ENCODE assay signal across 2 cellular contexts in genomic region chr20:44066645-44067606, GRCh38.
TF ChIP-seq lines count a peak whose summit lies in the region.

No MANE protein-coding gene starts in this region.

TF ChIP-seq in SK-N-SH, 30 proteins besides CTCF, POLR2A, EP300 and RAD21 (continued from another document):
- TF ChIP-seq, protein P1, sequence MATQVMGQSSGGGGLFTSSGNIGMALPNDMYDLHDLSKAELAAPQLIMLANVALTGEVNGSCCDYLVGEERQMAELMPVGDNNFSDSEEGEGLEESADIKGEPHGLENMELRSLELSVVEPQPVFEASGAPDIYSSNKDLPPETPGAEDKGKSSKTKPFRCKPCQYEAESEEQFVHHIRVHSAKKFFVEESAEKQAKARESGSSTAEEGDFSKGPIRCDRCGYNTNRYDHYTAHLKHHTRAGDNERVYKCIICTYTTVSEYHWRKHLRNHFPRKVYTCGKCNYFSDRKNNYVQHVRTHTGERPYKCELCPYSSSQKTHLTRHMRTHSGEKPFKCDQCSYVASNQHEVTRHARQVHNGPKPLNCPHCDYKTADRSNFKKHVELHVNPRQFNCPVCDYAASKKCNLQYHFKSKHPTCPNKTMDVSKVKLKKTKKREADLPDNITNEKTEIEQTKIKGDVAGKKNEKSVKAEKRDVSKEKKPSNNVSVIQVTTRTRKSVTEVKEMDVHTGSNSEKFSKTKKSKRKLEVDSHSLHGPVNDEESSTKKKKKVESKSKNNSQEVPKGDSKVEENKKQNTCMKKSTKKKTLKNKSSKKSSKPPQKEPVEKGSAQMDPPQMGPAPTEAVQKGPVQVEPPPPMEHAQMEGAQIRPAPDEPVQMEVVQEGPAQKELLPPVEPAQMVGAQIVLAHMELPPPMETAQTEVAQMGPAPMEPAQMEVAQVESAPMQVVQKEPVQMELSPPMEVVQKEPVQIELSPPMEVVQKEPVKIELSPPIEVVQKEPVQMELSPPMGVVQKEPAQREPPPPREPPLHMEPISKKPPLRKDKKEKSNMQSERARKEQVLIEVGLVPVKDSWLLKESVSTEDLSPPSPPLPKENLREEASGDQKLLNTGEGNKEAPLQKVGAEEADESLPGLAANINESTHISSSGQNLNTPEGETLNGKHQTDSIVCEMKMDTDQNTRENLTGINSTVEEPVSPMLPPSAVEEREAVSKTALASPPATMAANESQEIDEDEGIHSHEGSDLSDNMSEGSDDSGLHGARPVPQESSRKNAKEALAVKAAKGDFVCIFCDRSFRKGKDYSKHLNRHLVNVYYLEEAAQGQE (IDR thresholded peaks at IDR 0.05; ENCODE audit: low read depth, low read length) = no peak
- TF ChIP-seq USF1 (IDR thresholded peaks at IDR 0.05; ENCODE audit: borderline replicate concordance, low read depth) = no peak
- TF ChIP-seq YY1 (IDR thresholded peaks at IDR 0.05; ENCODE audit: low read depth) = no peak
- TF ChIP-seq RXRA (IDR thresholded peaks at IDR 0.05; ENCODE audit: borderline replicate concordance, low read depth) = no peak
- TF ChIP-seq, protein P2, sequence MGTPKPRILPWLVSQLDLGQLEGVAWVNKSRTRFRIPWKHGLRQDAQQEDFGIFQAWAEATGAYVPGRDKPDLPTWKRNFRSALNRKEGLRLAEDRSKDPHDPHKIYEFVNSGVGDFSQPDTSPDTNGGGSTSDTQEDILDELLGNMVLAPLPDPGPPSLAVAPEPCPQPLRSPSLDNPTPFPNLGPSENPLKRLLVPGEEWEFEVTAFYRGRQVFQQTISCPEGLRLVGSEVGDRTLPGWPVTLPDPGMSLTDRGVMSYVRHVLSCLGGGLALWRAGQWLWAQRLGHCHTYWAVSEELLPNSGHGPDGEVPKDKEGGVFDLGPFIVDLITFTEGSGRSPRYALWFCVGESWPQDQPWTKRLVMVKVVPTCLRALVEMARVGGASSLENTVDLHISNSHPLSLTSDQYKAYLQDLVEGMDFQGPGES (IDR thresholded peaks at IDR 0.05; ENCODE audit: low read depth, low read length) = no peak
- no peak for TF ChIP-seq TCF12 (IDR thresholded peaks at IDR 0.05)
- TF ChIP-seq GATA2 (CRISPR knock-in tag; IDR thresholded peaks at IDR 0.05) = no peak
- TF ChIP-seq POLR2AphosphoS5 (IDR thresholded peaks at IDR 0.05; ENCODE audit: low read depth, low read length) = no peak
- no peak for TF ChIP-seq RFX5 (IDR thresholded peaks at IDR 0.05; ENCODE audit: low read length)
- no peak for TF ChIP-seq NRF1 (IDR thresholded peaks at IDR 0.05; ENCODE audit: low read depth, low read length)
- TF ChIP-seq NFIC (IDR thresholded peaks at IDR 0.05; ENCODE audit: borderline replicate concordance) = no peak
- TF ChIP-seq, protein P3, sequence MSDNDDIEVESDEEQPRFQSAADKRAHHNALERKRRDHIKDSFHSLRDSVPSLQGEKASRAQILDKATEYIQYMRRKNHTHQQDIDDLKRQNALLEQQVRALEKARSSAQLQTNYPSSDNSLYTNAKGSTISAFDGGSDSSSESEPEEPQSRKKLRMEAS (IDR thresholded peaks at IDR 0.05; ENCODE audit: low read depth) = no peak
- no peak for TF ChIP-seq TAF1 (IDR thresholded peaks at IDR 0.05; ENCODE audit: borderline replicate concordance, low read depth, low read length)
- no peak for TF ChIP-seq ELF1 (IDR thresholded peaks at IDR 0.05)

TF ChIP-seq in SK-N-SH treated with all-trans-retinoic acid at 6 μM for 48 hours, 23 proteins besides CTCF, POLR2A, EP300 and RAD21 (continued from another document):
- TF ChIP-seq PATZ1 (CRISPR knock-in tag; IDR thresholded peaks at IDR 0.05; ENCODE audit: borderline replicate concordance) (no peak), ARNTL (CRISPR knock-in tag; IDR thresholded peaks at IDR 0.05; ENCODE audit: borderline replicate concordance, low read depth) (no peak), ESRRG (CRISPR knock-in tag; IDR thresholded peaks at IDR 0.05) (no peak), TCF4 (CRISPR knock-in tag; IDR thresholded peaks at IDR 0.05; ENCODE audit: borderline replicate concordance) (no peak)
